ENCODE assay signal across 22 cellular contexts in genomic region chr9:13651969-13652663, GRCh38.
A peak's percentile ranks its signal among the peaks of the same experiment; 100 is the strongest.
DNase-seq lines count a peak whose midpoint lies in the region; ATAC-seq and TF ChIP-seq lines count a peak whose summit lies in the region.
"Had no signal": no experiment of that assay in that cellular context is flagged by ENCODE, and none has a peak within 500 bp of the region (broad histone marks: within the 10 kb centered on the region; RNA-seq: fewer than 3 reads in every experiment).

No MANE protein-coding gene starts in this region.

- H3K36me3 Mint-ChIP-seq in nephron (ENCODE audit: low read depth) (no peaks in the 10 kb centered on the region), glutamatergic neuron (ENCODE audit: unreplicated experiment) (no peaks in the 10 kb centered on the region), MCF 10A (ENCODE audit: insufficient read depth, unreplicated experiment) (no peaks in the 10 kb centered on the region)

- H3K36me3 ChIP-seq in tibial artery (no peaks in the 10 kb centered on the region), adrenal gland (replicated peaks in 1 of 2) (no peaks in the 10 kb centered on the region)
- H3K36me3 ChIP-seq: BLaER1 had no signal

- H3K27me3 Mint-ChIP-seq in nephron (ENCODE audit: low read depth) (no peaks in the 10 kb centered on the region), glutamatergic neuron (ENCODE audit: unreplicated experiment) (no peaks in the 10 kb centered on the region), MCF 10A (ENCODE audit: insufficient read depth, unreplicated experiment) (no peaks in the 10 kb centered on the region)
- H3K27me3 Mint-ChIP-seq: CD4-positive, alpha-beta T cell had no signal

- POLR2A ChIA-PET in MCF 10A (lab: Yijun Ruan, JAX), result interaction anchor here (0.7 to 0.9 kb wide), 2 partner anchors 9 to 728 kb away, joined by 3 to 4 read pairs; no protein-coding TSS in a partner anchor

- H3K4me1 ChIP-seq in tibial artery, result peaks cover 0 to 17% (median 4%) of the 10 kb centered on the region in 4 donors
- no peaks in the 10 kb centered on the region for H3K4me1 ChIP-seq in adrenal gland (replicated peaks in 1 of 2)
- H3K4me1 ChIP-seq: BLaER1 had no signal

- WGBS in adrenal gland, 4 donors, result 58 to 71% (median 63%) methylated on average over 6 of the region's 6 CpGs

- H3K4me3 Mint-ChIP-seq in nephron, result no peak overlapping the region
- no peak overlapping the region for H3K4me3 Mint-ChIP-seq in glutamatergic neuron (ENCODE audit: unreplicated experiment)
- H3K4me3 Mint-ChIP-seq in MCF 10A (ENCODE audit: unreplicated experiment), result no peak overlapping the region
- H3K4me3 Mint-ChIP-seq: CD4-positive, alpha-beta T cell; H9; HFFc6 had no signal

- H3K9me3 Mint-ChIP-seq in nephron (peaks cover 30% of the 10 kb centered on the region), glutamatergic neuron (ENCODE audit: unreplicated experiment) (no peaks in the 10 kb centered on the region), MCF 10A (ENCODE audit: unreplicated experiment) (peaks cover 7% of the 10 kb centered on the region)

- peak; percentile 96 for ATAC-seq in left cardiac atrium

- BruUV-seq in MCF 10A (replicated peaks; lab: Mats Ljungman, UMichigan), result no TSS peak

- no peaks in the 10 kb centered on the region for H3K9me3 ChIP-seq in tibial artery
- peaks cover 0 to 4% (median 0%) of the 10 kb centered on the region in 3 donors for H3K9me3 ChIP-seq in adrenal gland (replicated peaks in 1 of 3)

- H3K27ac ChIP-seq in tibial artery (peak overlapping the region; percentile 50 to 62), adrenal gland (no peak overlapping the region)
- H3K27ac ChIP-seq: BLaER1 had no signal

- CTCF ChIA-PET in MCF 10A (lab: Yijun Ruan, JAX), result interaction anchor here (0.6 to 1.3 kb wide), 3 partner anchors 35 to 784 kb away, joined by 3 to 4 read pairs (median 3); no protein-coding TSS in a partner anchor

- DNase-seq in astrocyte of the hippocampus (ENCODE audit: low read depth, low spot score) (peak; percentile 5), left cardiac atrium (no peak), tibial artery (peak; percentile 24 to 74), glutamatergic neuron (no peak), MCF 10A (ENCODE audit: unreplicated experiment) (no peak), adrenal gland (no peak)
- DNase-seq in stimulated activated naive CD4-positive, alpha-beta T cell (lab: John Stamatoyannopoulos, UW), result no peak
- DNase-seq: CD4-positive, alpha-beta T cell; COR-L47; DMS 273 treated with DMSO at 0.1 percent for 48 hours; DMS79 treated with DMSO at 0.1 percent for 48 hours; H9; HFFc6; KBM-7; NCI-H1105; NCI-H146; NCI-H2029 treated with DMSO at 0.1 percent for 48 hours; NCI-H345; NCI-H526 treated with DMSO at 0.1 percent for 48 hours; OCI-M1 had no signal

- H3K27ac Mint-ChIP-seq in nephron, result peak overlapping the region; percentile 44 to 80 (median 47)
- no peak overlapping the region for H3K27ac Mint-ChIP-seq in glutamatergic neuron (ENCODE audit: unreplicated experiment)
- no peak overlapping the region for H3K27ac Mint-ChIP-seq in MCF 10A (ENCODE audit: low read depth, unreplicated experiment)
- H3K27ac Mint-ChIP-seq: CD4-positive, alpha-beta T cell; H9; HFFc6 had no signal

- TF ChIP-seq POLR2A in adrenal gland (IDR thresholded peaks at IDR 0.05), result no peak

- no peak for TF ChIP-seq CTCF in nephron (IDR thresholded peaks at IDR 0.05; ENCODE audit: unreplicated experiment in 3 of 3)
- no peak for TF ChIP-seq CTCF in tibial artery (IDR thresholded peaks at IDR 0.05)
- no peak for TF ChIP-seq CTCF in glutamatergic neuron (IDR thresholded peaks at IDR 0.05; ENCODE audit: partially characterized antibody, unreplicated experiment)
- TF ChIP-seq CTCF in MCF 10A (IDR thresholded peaks at IDR 0.05; ENCODE audit: unreplicated experiment), result no peak
- TF ChIP-seq CTCF in adrenal gland (IDR thresholded peaks at IDR 0.05), result no peak

- intact Hi-C loops in left cardiac atrium (cut with DNase I), result no loop called here
- intact Hi-C loops in tibial artery (cut with DNase I; ENCODE audit: low total_unique reads), result no loop called here
- intact Hi-C loops in MCF 10A (cut with micrococcal nuclease), result no loop called here
- intact Hi-C loops in adrenal gland (cut with DNase I), result no loop called here

- H3K4me1 Mint-ChIP-seq in nephron, result no peaks in the 10 kb centered on the region
- H3K4me1 Mint-ChIP-seq in glutamatergic neuron (ENCODE audit: low read depth, unreplicated experiment), result no peaks in the 10 kb centered on the region
- no peaks in the 10 kb centered on the region for H3K4me1 Mint-ChIP-seq in MCF 10A (ENCODE audit: insufficient read depth, unreplicated experiment)
- H3K4me1 Mint-ChIP-seq: H9 had no signal

- H3K4me3 ChIP-seq in tibial artery (no peak overlapping the region), adrenal gland (no peak overlapping the region)
- H3K4me3 ChIP-seq: BLaER1 had no signal

- H3K27me3 ChIP-seq in tibial artery (no peaks in the 10 kb centered on the region), adrenal gland (no peaks in the 10 kb centered on the region)
- H3K27me3 ChIP-seq: BLaER1 had no signal

Comparison
In these comparisons a context has a peak if more than half of its experiments do, and no peak if none do; other contexts are left out.
1. DNase-seq: peak in astrocyte of the hippocampus (single experiment) and tibial artery (2 of 2); none in left cardiac atrium (single experiment), stimulated activated naive CD4-positive, alpha-beta T cell (0 of 6), glutamatergic neuron (single experiment), MCF 10A (single experiment) and adrenal gland (0 of 7).
2. H3K27ac Mint-ChIP-seq: peak in nephron (3 of 3); none in glutamatergic neuron (single experiment) and MCF 10A (single experiment).
3. H3K27ac ChIP-seq: peak in tibial artery (2 of 2); none in adrenal gland (0 of 5).